In the genomic region with DNA sequence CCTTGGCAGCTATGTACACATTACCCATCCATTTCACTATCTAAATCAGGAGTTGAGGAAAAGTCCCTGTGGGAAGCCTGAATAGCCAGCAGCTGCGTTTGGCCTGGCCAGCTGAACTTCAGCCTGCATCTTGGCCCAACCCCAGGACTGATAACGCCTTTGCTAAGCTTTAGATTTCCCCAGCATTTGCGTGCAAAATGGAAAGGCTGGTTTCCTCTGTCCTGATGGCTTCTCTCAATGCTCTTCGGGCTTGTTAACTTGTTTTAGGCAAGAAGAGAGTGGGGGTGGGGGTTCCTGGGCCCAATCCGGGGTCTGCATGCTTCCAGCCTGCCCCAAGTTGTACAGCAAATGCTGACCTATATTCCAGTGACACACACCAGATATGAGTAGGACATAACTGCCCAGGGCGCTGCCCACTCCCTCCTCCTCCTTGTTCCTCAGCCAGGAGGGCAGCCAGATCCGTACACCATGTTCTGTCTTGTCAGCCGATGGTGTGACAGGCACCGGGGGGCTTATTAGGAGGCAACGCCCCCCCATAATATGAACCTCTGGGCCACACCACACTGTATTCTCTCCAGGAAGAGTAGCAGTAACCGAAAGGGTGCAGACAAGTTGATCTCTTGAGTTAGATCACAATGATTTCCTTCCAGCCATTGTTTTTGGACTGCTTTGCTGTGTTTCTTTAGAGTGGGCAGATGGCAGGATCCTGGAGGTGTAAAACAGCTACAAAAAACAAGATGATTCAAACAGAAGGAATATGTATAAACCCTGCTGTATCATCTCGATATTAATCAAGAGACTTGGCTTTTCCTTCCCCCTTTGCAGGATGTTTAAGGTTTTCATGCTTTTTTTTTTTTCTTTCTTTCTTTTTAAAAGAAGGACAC, we compare ENCODE assay signal across 12 cellular contexts.
DNase-seq lines count a peak whose midpoint lies in the region; ATAC-seq and TF ChIP-seq lines count a peak whose summit lies in the region.
"Had no signal": no experiment of that assay in that cellular context is flagged by ENCODE, and none has a peak within 500 bp of the region (broad histone marks: within the 10 kb centered on the region; RNA-seq: fewer than 3 reads in every experiment).

No MANE protein-coding gene starts in this region.

- ATAC-seq in HG03108 (IDR thresholded peaks at IDR 0.05; ENCODE audit: unreplicated experiment): no peak
- ATAC-seq: activated CD8-positive, alpha-beta T cell treated with anti-CD3 and anti-CD28 coated beads for 36 hours had no signal

- no peak overlapping the region for H2BK15ac ChIP-seq in neuronal stem cell (ENCODE audit: low read length)

- no peak overlapping the region for H2BK12ac ChIP-seq in neuronal stem cell (ENCODE audit: low read length)

- no peak overlapping the region for H2BK120ac ChIP-seq in neuronal stem cell (ENCODE audit: low read depth, low read length)

- DNase-seq in BE2C (peak; percentile 86), Peyer's patch (peak in 2 of 3 donors; percentile 72 to 79), fibroblast of pulmonary artery (ENCODE audit: low read depth) (peak; percentile 96), neuronal stem cell (ENCODE audit: low spot score) (no peak), NCI-H1105 treated with DMSO at 0.1 percent for 48 hours (lab: John Stamatoyannopoulos, UW) (no peak), KG1 (lab: John Stamatoyannopoulos, UW) (no peak), NCI-H1105 (lab: John Stamatoyannopoulos, UW) (no peak)
- DNase-seq: activated CD8-positive, alpha-beta T cell treated with anti-CD3 and anti-CD28 coated beads for 36 hours; effector CD4-positive, alpha-beta T cell; NCI-H446; stimulated activated naive CD4-positive, alpha-beta T cell had no signal

- peak overlapping the region; percentile 13 for H2AFZ ChIP-seq in neuronal stem cell (ENCODE audit: low read length)

- H2AK5ac ChIP-seq in neuronal stem cell (ENCODE audit: low read depth, low read length): no peak overlapping the region

- H4K8ac ChIP-seq in neuronal stem cell (ENCODE audit: low read depth, low read length): no peak overlapping the region

- no peaks in the 10 kb centered on the region for H3K36me3 ChIP-seq in BE2C
- H3K36me3 ChIP-seq in Peyer's patch: no peaks in the 10 kb centered on the region
- no peaks in the 10 kb centered on the region for H3K36me3 ChIP-seq in neuronal stem cell (replicated peaks in 1 of 2; ENCODE audit: control insufficient read depth in 2 of 2, insufficient read depth in 2 of 2, low read length in 2 of 2)

- H3K4me3 ChIP-seq in BE2C (ENCODE audit: low read depth, low read length) (peak overlapping the region; percentile 42), Peyer's patch (peak overlapping the region in 1 of 4 donors; percentile 7), fibroblast of pulmonary artery (replicated peaks; ENCODE audit: low read depth, low read length) (peak overlapping the region; percentile 38), neuronal stem cell (ENCODE audit: low read length in 2 of 2) (no peak overlapping the region)

- no peak overlapping the region for H4K91ac ChIP-seq in neuronal stem cell (ENCODE audit: low read depth, low read length, poor library complexity)

- peak overlapping the region; percentile 36 for H3K18ac ChIP-seq in neuronal stem cell (ENCODE audit: low read length)

- no peak for TF ChIP-seq POLR2A in Peyer's patch (IDR thresholded peaks at IDR 0.05)

- H3K4me2 ChIP-seq in neuronal stem cell (ENCODE audit: insufficient read depth, low read length, poor library complexity, severe bottlenecking): no peak overlapping the region

- H2BK5ac ChIP-seq in neuronal stem cell (ENCODE audit: low read length): no peak overlapping the region

- H3K4me1 ChIP-seq in BE2C: peaks cover 22% of the 10 kb centered on the region
- peaks cover 0 to 13% (median 6%) of the 10 kb centered on the region in 4 donors for H3K4me1 ChIP-seq in Peyer's patch
- peaks cover 5 to 10% of the 10 kb centered on the region in 2 donors for H3K4me1 ChIP-seq in neuronal stem cell (ENCODE audit: control insufficient read depth in 2 of 2, insufficient read depth in 1 of 2, low read depth in 1 of 2, low read length in 2 of 2)

- whole genome bisulfite sequencing in neuronal stem cell (ENCODE audit: extremely low coverage in 2 of 2, insufficient read length in 2 of 2, insufficient replicate concordance in 1 of 2), 2 donors: no CpG with 5 or more reads among the region's 12 CpGs

- no peaks in the 10 kb centered on the region for H3K79me1 ChIP-seq in neuronal stem cell (ENCODE audit: low read depth, low read length)

- no peaks in the 10 kb centered on the region for H3K27me3 ChIP-seq in BE2C
- H3K27me3 ChIP-seq in Peyer's patch: no peaks in the 10 kb centered on the region
- no peaks in the 10 kb centered on the region for H3K27me3 ChIP-seq in neuronal stem cell (ENCODE audit: control insufficient read depth in 3 of 3, insufficient read depth in 3 of 3, low read depth in 1 of 3, low read length in 3 of 3)

- H3K9ac ChIP-seq in neuronal stem cell (ENCODE audit: low read depth, low read length, poor library complexity): no peak overlapping the region

- H3K9me3 ChIP-seq in BE2C (no peaks in the 10 kb centered on the region), Peyer's patch (no peaks in the 10 kb centered on the region), neuronal stem cell (replicated peaks in 1 of 2; ENCODE audit: control insufficient read depth in 2 of 2, insufficient read depth in 1 of 2, low read depth in 1 of 2, low read length in 2 of 2) (no peaks in the 10 kb centered on the region)

- H3K27ac ChIP-seq in Peyer's patch (peak overlapping the region in 3 of 4 donors; percentile 5 to 63 (median 57)), neuronal stem cell (replicated peaks; ENCODE audit: low read length) (no peak overlapping the region)

- no peak overlapping the region for H3K14ac ChIP-seq in neuronal stem cell (ENCODE audit: low read length)

- H3K4ac ChIP-seq in neuronal stem cell (ENCODE audit: low read length): no peak overlapping the region

- H3K23ac ChIP-seq in neuronal stem cell (ENCODE audit: low read depth, low read length, poor library complexity): no peak overlapping the region

- TF ChIP-seq CTCF in BE2C (IDR thresholded peaks at IDR 0.05; ENCODE audit: low read depth, low read length): no peak
- no peak for TF ChIP-seq CTCF in Peyer's patch (IDR thresholded peaks at IDR 0.05)
- TF ChIP-seq CTCF in fibroblast of pulmonary artery (IDR thresholded peaks at IDR 0.05; ENCODE audit: low read length, missing control alignments): no peak

Comparison
In these comparisons a context has a peak if more than half of its experiments do, and no peak if none do; other contexts are left out.
1. DNase-seq: peak in BE2C (single experiment), Peyer's patch (2 of 3) and fibroblast of pulmonary artery (single experiment); none in neuronal stem cell (single experiment), NCI-H1105 treated with DMSO at 0.1 percent for 48 hours (single experiment), KG1 (single experiment) and NCI-H1105 (single experiment).
2. H3K4me3 ChIP-seq: peak in BE2C (single experiment) and fibroblast of pulmonary artery (single experiment); none in neuronal stem cell (0 of 2).